In genomic region chr20:44714701-44715494, GRCh38 we compare ENCODE assay signal across 9 cellular contexts. TPM values are rescaled to one million over a fixed set of nuclear protein-coding genes. Genes with fewer than 3 reads are reported as not detected.
DNase-seq lines count a peak whose midpoint lies in the region; ATAC-seq, FAIRE-seq and TF ChIP-seq lines count a peak whose summit lies in the region.
"Had no signal": no experiment of that assay in that cellular context is flagged by ENCODE, and none has a peak within 500 bp of the region (broad histone marks: within the 10 kb centered on the region; RNA-seq: fewer than 3 reads in every experiment).

Gene CCN5 (plus strand): TSS chr20:44715369. CDS start chr20:44715391, 22 bp downstream.

- H3K4me3 Mint-ChIP-seq in MCF 10A (ENCODE audit: unreplicated experiment) (peak within 1 kb of the TSS; percentile 24), neural progenitor cell (no peak within 1 kb of the TSS)
- no peak within 1 kb of the TSS for H3K4me3 Mint-ChIP-seq in activated T-helper 17 cell treated with anti-CD3 and anti-CD28 coated beads, Interleukin-2, amount 50 U/mL, for 72 hours

- POLR2A ChIA-PET in A673 (lab: Charles Lee; ENCODE audit: low non-redundant PET) (no interaction called here), MCF 10A (lab: Yijun Ruan, JAX) (interaction anchor here (0.6 to 9.2 kb wide), 10 partner anchors 8 to 171 kb away, joined by 3 to 138 read pairs (median 4); partner anchors contain the start of gene YWHAB), HepG2 (lab: Yijun Ruan, JAX) (interaction anchor here (1.0 kb wide), 1 partner anchor 17 kb away, joined by 4 read pairs; no protein-coding TSS in a partner anchor)

- H3K36me3 Mint-ChIP-seq in MCF 10A (ENCODE audit: insufficient read depth, unreplicated experiment), result peaks cover 15% of the 10 kb centered on the region
- no peaks in the 10 kb centered on the region for H3K36me3 Mint-ChIP-seq in activated T-helper 17 cell treated with anti-CD3 and anti-CD28 coated beads, Interleukin-2, amount 50 U/mL, for 72 hours (ENCODE audit: low read depth)
- H3K36me3 Mint-ChIP-seq in neural progenitor cell, result no peaks in the 10 kb centered on the region

- H3K27me3 Mint-ChIP-seq in MCF 10A (ENCODE audit: insufficient read depth, unreplicated experiment), result no peaks in the 10 kb centered on the region
- H3K27me3 Mint-ChIP-seq in activated T-helper 17 cell treated with anti-CD3 and anti-CD28 coated beads, Interleukin-2, amount 50 U/mL, for 72 hours, result no peaks in the 10 kb centered on the region
- H3K27me3 Mint-ChIP-seq in neural progenitor cell (ENCODE audit: insufficient read depth, low read depth), result peaks cover 9% of the 10 kb centered on the region

- H3K4me3 ChIP-seq in A673 (ENCODE audit: low read depth, low read length, poor library complexity, severe bottlenecking) (no peak within 1 kb of the TSS), NB4 (ENCODE audit: low read depth, low read length) (no peak within 1 kb of the TSS), HepG2 (replicated peaks in 1 of 3; ENCODE audit: insufficient read depth in 1 of 3, low read depth in 2 of 3, low read length in 3 of 3) (peak within 1 kb of the TSS in 1 of 3 experiments; percentile 21; a peak in 1 of 6 replicates), uterus (peak within 1 kb of the TSS; percentile 3 to 15), neural progenitor cell (no peak within 1 kb of the TSS)

- H3K27ac Mint-ChIP-seq in MCF 10A (ENCODE audit: low read depth, unreplicated experiment), result peak within 1 kb of the TSS; percentile 73
- no peak within 1 kb of the TSS for H3K27ac Mint-ChIP-seq in activated T-helper 17 cell treated with anti-CD3 and anti-CD28 coated beads, Interleukin-2, amount 50 U/mL, for 72 hours
- H3K27ac Mint-ChIP-seq in neural progenitor cell, result no peak within 1 kb of the TSS

- H3K4me1 ChIP-seq in A673 (ENCODE audit: insufficient read depth, low read length, poor library complexity, severe bottlenecking), result peaks cover 10% of the 10 kb centered on the region
- peaks cover 18% of the 10 kb centered on the region for H3K4me1 ChIP-seq in HepG2 (ENCODE audit: insufficient read depth, low read length)
- H3K4me1 ChIP-seq in uterus, result peaks cover 0 to 11% of the 10 kb centered on the region in 2 donors
- H3K4me1 ChIP-seq in neural progenitor cell, result no peaks in the 10 kb centered on the region

- in situ Hi-C loops in HepG2 (cut with HindIII; ENCODE audit: extremely low pct_ligation_motif_present, low pct_unique_long_range_greater_than_20kb), result no loop called here

- intact Hi-C loops in A673 (cut with micrococcal nuclease; ENCODE audit: unreplicated experiment) (no loop called here), MCF 10A (cut with micrococcal nuclease) (no loop called here), HepG2 (cut with micrococcal nuclease; ENCODE audit: unreplicated experiment) (no loop called here), uterus (cut with DNase I; ENCODE audit: low total_unique reads) (no loop called here)

- peak; percentile 57 for DNase-seq in A673 (ENCODE audit: low spot score)
- peak; percentile 45 for DNase-seq in NB4 (ENCODE audit: low read depth)
- DNase-seq in MCF 10A (ENCODE audit: unreplicated experiment), result peak; percentile 94
- DNase-seq in HepG2 (ENCODE audit: low spot score), result peak; percentile 68
- peak; percentile 74 to 80 for DNase-seq in uterus
- no peak for DNase-seq in stimulated activated naive CD8-positive, alpha-beta T cell treated with anti-CD3 and anti-CD28 coated beads, Interleukin-15, Interleukin-2, amounts not matched to agents 100 U/mL and 50 U/mL, for 24 hours
- no peak for DNase-seq in neural progenitor cell (ENCODE audit: low spot score)
- DNase-seq: DND-41 had no signal

- TF ChIP-seq CTCF in A673 (conservative IDR thresholded peaks at IDR 0.05; ENCODE audit: low read depth, low read length), result no peak
- TF ChIP-seq CTCF in NB4 (IDR thresholded peaks at IDR 0.05; ENCODE audit: low read depth, low read length), result no peak
- TF ChIP-seq CTCF in MCF 10A (IDR thresholded peaks at IDR 0.05; ENCODE audit: unreplicated experiment), result no peak
- no peak for TF ChIP-seq CTCF in HepG2 (CRISPR knock-in tag; IDR thresholded peaks at IDR 0.05)
- TF ChIP-seq CTCF in uterus (IDR thresholded peaks at IDR 0.05), result no peak
- no peak for TF ChIP-seq CTCF in neural progenitor cell (IDR thresholded peaks at IDR 0.05)

- no peak for TF ChIP-seq RAD21 in HepG2 (CRISPR knock-in tag; IDR thresholded peaks at IDR 0.05)

- H2AFZ ChIP-seq in HepG2 (ENCODE audit: low read length) (no peak within 1 kb of the TSS), neural progenitor cell (replicated peaks) (no peak within 1 kb of the TSS)

- H3K27ac ChIP-seq in A673 (ENCODE audit: low read depth, low read length, poor library complexity, severe bottlenecking) (no peak within 1 kb of the TSS), HepG2 (ENCODE audit: extremely low read length, insufficient read depth, low read length) (no peak within 1 kb of the TSS), uterus (peak within 1 kb of the TSS; percentile 41 to 64), neural progenitor cell (no peak within 1 kb of the TSS)

- no peaks in the 10 kb centered on the region for H3K27me3 ChIP-seq in A673 (replicated peaks; ENCODE audit: insufficient read depth, low read depth, low read length, poor library complexity)
- peaks cover 5 to 39% of the 10 kb centered on the region in 2 experiments; a peak in 3 of 5 replicates for H3K27me3 ChIP-seq in HepG2 (ENCODE audit: control insufficient read depth in 1 of 2, insufficient read depth in 2 of 2, low read length in 2 of 2)
- no peaks in the 10 kb centered on the region for H3K27me3 ChIP-seq in uterus
- H3K27me3 ChIP-seq in neural progenitor cell, result no peaks in the 10 kb centered on the region

- no TSS peak for BruUV-seq in A673 (replicated peaks; lab: Mats Ljungman, UMichigan)
- no TSS peak for BruUV-seq in MCF 10A (replicated peaks; lab: Mats Ljungman, UMichigan)
- no TSS peak for BruUV-seq in HepG2 (replicated peaks; lab: Mats Ljungman, UMichigan)

- no peak for TF ChIP-seq EP300 in HepG2 (IDR thresholded peaks at IDR 0.05; ENCODE audit: low read depth in 2 of 2, low read length in 2 of 2)
- TF ChIP-seq EP300 in HepG2 (CRISPR knock-in tag; IDR thresholded peaks at IDR 0.05; ENCODE audit: borderline replicate concordance), result no peak

- TF ChIP-seq POLR2A in NB4 (IDR thresholded peaks at IDR 0.05; ENCODE audit: extremely low read depth, insufficient read length) (no peak), HepG2 (IDR thresholded peaks at IDR 0.05; ENCODE audit: insufficient read depth in 1 of 2, low read depth in 2 of 2, low read length in 2 of 2) (no peak), uterus (IDR thresholded peaks at IDR 0.05) (no peak)

- H3F3A ChIP-seq in neural progenitor cell (ENCODE audit: low read depth), result no peaks in the 10 kb centered on the region

- 41% methylated on average over 23 of the region's 28 CpGs for WGBS in HepG2 (ENCODE audit: low lambda C conversion rate)

- peak within 1 kb of the TSS; percentile 33 for H3K4me2 ChIP-seq in HepG2 (ENCODE audit: low read depth, low read length)
- no peak within 1 kb of the TSS for H3K4me2 ChIP-seq in neural progenitor cell

- H4K20me1 ChIP-seq in HepG2 (ENCODE audit: insufficient read depth, low read length) (no peaks in the 10 kb centered on the region), neural progenitor cell (ENCODE audit: low read depth) (no peaks in the 10 kb centered on the region)

- CTCF ChIA-PET in A673 (lab: Charles Lee), result no interaction called here
- CTCF ChIA-PET in MCF 10A (lab: Yijun Ruan, JAX), result interaction anchor here (0.7 to 6.6 kb wide), 7 partner anchors 9 to 51 kb away, joined by 3 to 78 read pairs (median 4); no protein-coding TSS in a partner anchor
- CTCF ChIA-PET in HepG2 (lab: Yijun Ruan, JAX; ENCODE audit: low intra/inter-chr PET ratio, low total read pairs), result no interaction called here

- no peaks in the 10 kb centered on the region for H3K9me3 ChIP-seq in A673 (ENCODE audit: low read depth, low read length, poor library complexity, severe bottlenecking)
- no peaks in the 10 kb centered on the region for H3K9me3 ChIP-seq in HepG2 (ENCODE audit: low read length)
- H3K9me3 ChIP-seq in uterus, result no peaks in the 10 kb centered on the region
- H3K9me3 ChIP-seq in neural progenitor cell (ENCODE audit: low read depth), result no peaks in the 10 kb centered on the region

- H3K9me3 Mint-ChIP-seq in MCF 10A (ENCODE audit: unreplicated experiment) (no peaks in the 10 kb centered on the region), neural progenitor cell (no peaks in the 10 kb centered on the region)
- H3K9me3 Mint-ChIP-seq in activated T-helper 17 cell treated with anti-CD3 and anti-CD28 coated beads, Interleukin-2, amount 50 U/mL, for 72 hours, result no peaks in the 10 kb centered on the region

- peak; percentile 78 for ATAC-seq in HepG2
- no peak for ATAC-seq in stimulated activated naive CD8-positive, alpha-beta T cell treated with anti-CD3 and anti-CD28 coated beads, Interleukin-15, Interleukin-2, amounts not matched to agents 100 U/mL and 50 U/mL, for 24 hours
- no peak for ATAC-seq in activated T-helper 17 cell treated with anti-CD3 and anti-CD28 coated beads, Interleukin-2, amount 50 U/mL, for 72 hours (replicated peaks)

- H3K36me3 ChIP-seq in A673 (ENCODE audit: insufficient read depth, low read length, poor library complexity, severe bottlenecking), result no peaks in the 10 kb centered on the region
- no peaks in the 10 kb centered on the region for H3K36me3 ChIP-seq in HepG2 (replicated peaks in 1 of 2; ENCODE audit: control insufficient read depth in 1 of 2, insufficient read depth in 2 of 2, low read length in 2 of 2)
- no peaks in the 10 kb centered on the region for H3K36me3 ChIP-seq in uterus
- no peaks in the 10 kb centered on the region for H3K36me3 ChIP-seq in neural progenitor cell

- H3K4me1 Mint-ChIP-seq in MCF 10A (ENCODE audit: insufficient read depth, unreplicated experiment), result peaks cover 34% of the 10 kb centered on the region
- no peaks in the 10 kb centered on the region for H3K4me1 Mint-ChIP-seq in activated T-helper 17 cell treated with anti-CD3 and anti-CD28 coated beads, Interleukin-2, amount 50 U/mL, for 72 hours
- no peaks in the 10 kb centered on the region for H3K4me1 Mint-ChIP-seq in neural progenitor cell

- FAIRE-seq in HepG2 (lab: Jason Lieb, UNC), result peak; percentile 26

- H3K9ac ChIP-seq in HepG2 (ENCODE audit: insufficient read depth, low read depth, low read length) (no peak within 1 kb of the TSS), neural progenitor cell (no peak within 1 kb of the TSS)

- H3K79me2 ChIP-seq in HepG2 (ENCODE audit: insufficient read depth, low read length) (no peaks in the 10 kb centered on the region), neural progenitor cell (ENCODE audit: low read depth) (no peaks in the 10 kb centered on the region)

RNA-seq across cellular contexts. Expression of gene CCN5, which starts in this region (rescaled TPM):
- total RNA-seq in A673 (2021) (not detected in 2 replicates), MCF 10A (2022) (0.93 and 1.4 TPM in 2 replicates), HepG2 (2016; rRNA removed; fragmentation: Illumina TruSeq; extraction: Trizol) (not detected in 2 replicates), uterus (10 to 100 TPM in 3 of 4 donors, not detected in 1; 19.4 to 47.9 (median 29.7) TPM), neural progenitor cell (ENCODE audit: low replicate concordance) (not detected in 2 replicates)
- not detected in 2 replicates for total RNA-seq in HepG2 (2016; cell fraction: cytosol; rRNA removed; fragmentation: Illumina TruSeq; extraction: Trizol; ENCODE audit: low read depth)
- not detected in 2 replicates for total RNA-seq in HepG2 (2016; cell fraction: insoluble cytoplasmic fraction; rRNA removed; fragmentation: Illumina TruSeq; extraction: Trizol)
- total RNA-seq in HepG2 (2016; cell fraction: membrane; rRNA removed; fragmentation: Illumina TruSeq; extraction: Trizol), result not detected in 2 replicates
- total RNA-seq in HepG2 (2016; cell fraction: nucleus; rRNA removed; fragmentation: Illumina TruSeq; extraction: Trizol), result not detected in 2 replicates
- 0.12 and 0.17 TPM in 2 replicates for polyA plus RNA-seq in HepG2 (2011; rRNA removed)
- 0.12 and 0.31 TPM in 2 replicates for polyA plus RNA-seq in HepG2 (2011; cell fraction: cytosol; rRNA removed)
- polyA plus RNA-seq in HepG2 (2011; cell fraction: nucleus; rRNA removed), result 0.12 and 0.23 TPM in 2 replicates
- polyA plus RNA-seq in HepG2 (2012), result not detected in 2 replicates
- not detected in 2 replicates for polyA plus RNA-seq in HepG2 (2016; cell fraction: cytosol; fragmentation: Illumina TruSeq; extraction: Trizol; ENCODE audit: low read depth)
- not detected in 2 replicates for polyA plus RNA-seq in HepG2 (2016; cell fraction: insoluble cytoplasmic fraction; fragmentation: Illumina TruSeq; extraction: Trizol; ENCODE audit: low read depth)
- polyA plus RNA-seq in HepG2 (2016; cell fraction: membrane; fragmentation: Illumina TruSeq; extraction: Trizol; ENCODE audit: low read depth), result not detected in 2 replicates
- polyA plus RNA-seq in HepG2 (2016; cell fraction: nucleus; fragmentation: Illumina TruSeq; extraction: Trizol; ENCODE audit: insufficient read depth, low read depth), result not detected in 2 replicates
- 0.08 and 46.2 TPM in 2 replicates for polyA minus RNA-seq in HepG2 (2011; rRNA and poly(A)+ RNA removed; ENCODE audit: low replicate concordance)
- polyA minus RNA-seq in HepG2 (2011; cell fraction: cytosol; rRNA and poly(A)+ RNA removed), result 1.5 and 3.3 TPM in 2 replicates
- polyA minus RNA-seq in HepG2 (2011; cell fraction: nucleus; rRNA and poly(A)+ RNA removed), result 1.1 and 1.7 TPM in 2 replicates
- not detected for total RNA-seq in activated T-helper 17 cell treated with anti-CD3 and anti-CD28 coated beads, Interleukin-2, amount 50 U/mL, for 72 hours

Comparison
In these comparisons a context has a peak if more than half of its experiments do, and no peak if none do; other contexts are left out.
1. Peak in DNase-seq in A673; RNA of the gene not detected or under 1 TPM.
2. DNase-seq: peak in NB4 (single experiment), MCF 10A (single experiment), HepG2 (single experiment) and uterus (2 of 2); none in stimulated activated naive CD8-positive, alpha-beta T cell treated with anti-CD3 and anti-CD28 coated beads, Interleukin-15, Interleukin-2, amounts not matched to agents 100 U/mL and 50 U/mL, for 24 hours (single experiment) and neural progenitor cell (single experiment).
3. H3K27ac ChIP-seq: peak in uterus (2 of 2); none in A673 (single experiment), HepG2 (single experiment) and neural progenitor cell (single experiment).
4. H3K4me3 ChIP-seq: peak in uterus (2 of 2); none in A673 (single experiment), NB4 (single experiment) and neural progenitor cell (single experiment).